11 cellular contexts compared by ENCODE assay signal in the genomic region with DNA sequence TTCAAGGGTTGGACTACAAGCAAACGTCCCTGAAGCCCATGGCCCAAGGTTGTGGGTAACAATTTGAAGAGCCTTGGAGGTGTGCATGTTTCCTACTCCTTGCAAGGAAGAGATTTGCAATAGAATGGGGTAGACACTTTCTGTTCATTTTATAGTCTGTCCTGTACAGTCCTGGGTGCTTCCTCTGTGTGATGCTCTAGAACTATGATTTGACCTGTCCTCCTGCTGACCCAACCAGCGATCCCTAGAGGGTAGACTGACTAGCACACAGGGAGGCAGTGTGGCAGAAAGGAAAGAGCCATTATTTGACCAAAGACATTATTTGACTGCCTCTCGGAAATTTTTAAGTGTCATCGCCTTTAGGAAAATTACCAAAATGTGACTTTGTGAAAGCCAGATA.
"Had no signal": no experiment of that assay in that cellular context is flagged by ENCODE, and none has a peak within 500 bp of the region (broad histone marks: within the 10 kb centered on the region; RNA-seq: fewer than 3 reads in every experiment).

No MANE protein-coding gene starts in this region.

- H3K4me3 Mint-ChIP-seq: GM23338, H9, HFFc6 had no signal

- H3K9me3 ChIP-seq: HAP-1 had no signal

- H3K36me3 ChIP-seq: HAP-1 had no signal

- DNase-seq: GM23248, GOT3, H7, H9, HCEC 1CT, HFFc6 had no signal

- ATAC-seq: GM23338, HCT116 had no signal

- H3K9ac ChIP-seq: GM23248 had no signal

- H3K4me2 ChIP-seq: GM23338 had no signal

- H3K4me1 ChIP-seq: HAP-1 had no signal

- H3K9me3 Mint-ChIP-seq: GM23338, HFFc6 had no signal

- H3K27ac Mint-ChIP-seq: GM23338, H9, HFFc6 had no signal

- H3K27ac ChIP-seq: GM23248 had no signal

- H2AFZ ChIP-seq: GM23248 had no signal

- FAIRE-seq: H1, H54 had no signal

- H3K4me1 Mint-ChIP-seq: GM23338, H9 had no signal

- H3K4me3 ChIP-seq: GM23248, GM23338, HAP-1 had no signal
